In the genomic region with DNA sequence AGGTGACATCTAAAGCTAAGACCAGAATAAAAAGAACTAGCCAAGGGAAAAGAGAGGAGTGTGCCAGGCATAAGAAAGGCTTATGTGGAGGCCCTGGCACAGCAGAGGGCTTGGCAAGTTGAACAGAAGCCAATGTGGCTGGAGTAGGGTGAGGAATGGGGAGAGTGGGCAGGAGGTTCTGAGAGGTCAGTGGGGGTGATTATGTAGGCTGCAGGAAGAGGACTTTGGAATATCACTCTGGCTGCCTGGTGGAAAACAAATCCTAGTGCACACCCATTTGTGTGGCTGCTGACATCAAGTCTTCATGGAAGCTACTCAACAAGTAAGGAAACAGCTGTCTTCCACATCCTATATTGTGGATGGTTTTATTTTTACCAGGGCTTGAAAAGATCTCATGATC, we compare ENCODE assay signal across 2 cellular contexts.
TF ChIP-seq lines count a peak whose summit lies in the region.

No MANE protein-coding gene starts in this region.

TF ChIP-seq in WTC11, 78 proteins besides CTCF, POLR2A, EP300 and RAD21 (continues in another document):
- no peak for TF ChIP-seq ETV6 (CRISPR knock-in tag; IDR thresholded peaks at IDR 0.05)
- no peak for TF ChIP-seq FOXP1 (CRISPR knock-in tag; IDR thresholded peaks at IDR 0.05; ENCODE audit: borderline replicate concordance)
- no peak for TF ChIP-seq SOX15 (CRISPR knock-in tag; IDR thresholded peaks at IDR 0.05)
- TF ChIP-seq ZSCAN18 (CRISPR knock-in tag; IDR thresholded peaks at IDR 0.05): no peak
- no peak for TF ChIP-seq CBFB (CRISPR knock-in tag; IDR thresholded peaks at IDR 0.05; ENCODE audit: low read depth)
- TF ChIP-seq ZNF396 (CRISPR knock-in tag; IDR thresholded peaks at IDR 0.05; ENCODE audit: borderline replicate concordance): no peak
- TF ChIP-seq SP1 (CRISPR knock-in tag; conservative IDR thresholded peaks at IDR 0.05): no peak
- TF ChIP-seq PRDM15 (CRISPR knock-in tag; IDR thresholded peaks at IDR 0.05): no peak
- TF ChIP-seq, protein P1, sequence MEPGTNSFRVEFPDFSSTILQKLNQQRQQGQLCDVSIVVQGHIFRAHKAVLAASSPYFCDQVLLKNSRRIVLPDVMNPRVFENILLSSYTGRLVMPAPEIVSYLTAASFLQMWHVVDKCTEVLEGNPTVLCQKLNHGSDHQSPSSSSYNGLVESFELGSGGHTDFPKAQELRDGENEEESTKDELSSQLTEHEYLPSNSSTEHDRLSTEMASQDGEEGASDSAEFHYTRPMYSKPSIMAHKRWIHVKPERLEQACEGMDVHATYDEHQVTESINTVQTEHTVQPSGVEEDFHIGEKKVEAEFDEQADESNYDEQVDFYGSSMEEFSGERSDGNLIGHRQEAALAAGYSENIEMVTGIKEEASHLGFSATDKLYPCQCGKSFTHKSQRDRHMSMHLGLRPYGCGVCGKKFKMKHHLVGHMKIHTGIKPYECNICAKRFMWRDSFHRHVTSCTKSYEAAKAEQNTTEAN (CRISPR knock-in tag; IDR thresholded peaks at IDR 0.05): no peak
- TF ChIP-seq ZMAT4 (CRISPR knock-in tag; IDR thresholded peaks at IDR 0.05): no peak
- TF ChIP-seq SMAD3 (CRISPR knock-in tag; IDR thresholded peaks at IDR 0.05; ENCODE audit: borderline replicate concordance): no peak
- no peak for TF ChIP-seq USF1 (CRISPR knock-in tag; IDR thresholded peaks at IDR 0.05)
- TF ChIP-seq ESRRA (CRISPR knock-in tag; IDR thresholded peaks at IDR 0.05; ENCODE audit: borderline replicate concordance): no peak
- no peak for TF ChIP-seq ZBTB21 (CRISPR knock-in tag; IDR thresholded peaks at IDR 0.05; ENCODE audit: borderline replicate concordance)
- no peak for TF ChIP-seq ZNF317 (CRISPR knock-in tag; IDR thresholded peaks at IDR 0.05; ENCODE audit: borderline replicate concordance, low read depth)
- TF ChIP-seq, protein P2, sequence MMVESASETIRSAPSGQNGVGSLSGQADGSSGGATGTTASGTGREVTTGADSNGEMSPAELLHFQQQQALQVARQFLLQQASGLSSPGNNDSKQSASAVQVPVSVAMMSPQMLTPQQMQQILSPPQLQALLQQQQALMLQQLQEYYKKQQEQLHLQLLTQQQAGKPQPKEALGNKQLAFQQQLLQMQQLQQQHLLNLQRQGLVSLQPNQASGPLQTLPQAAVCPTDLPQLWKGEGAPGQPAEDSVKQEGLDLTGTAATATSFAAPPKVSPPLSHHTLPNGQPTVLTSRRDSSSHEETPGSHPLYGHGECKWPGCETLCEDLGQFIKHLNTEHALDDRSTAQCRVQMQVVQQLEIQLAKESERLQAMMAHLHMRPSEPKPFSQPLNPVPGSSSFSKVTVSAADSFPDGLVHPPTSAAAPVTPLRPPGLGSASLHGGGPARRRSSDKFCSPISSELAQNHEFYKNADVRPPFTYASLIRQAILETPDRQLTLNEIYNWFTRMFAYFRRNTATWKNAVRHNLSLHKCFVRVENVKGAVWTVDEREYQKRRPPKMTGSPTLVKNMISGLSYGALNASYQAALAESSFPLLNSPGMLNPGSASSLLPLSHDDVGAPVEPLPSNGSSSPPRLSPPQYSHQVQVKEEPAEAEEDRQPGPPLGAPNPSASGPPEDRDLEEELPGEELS (CRISPR knock-in tag; IDR thresholded peaks at IDR 0.05): no peak

TF ChIP-seq in H1, 55 proteins besides CTCF, POLR2A, EP300 and RAD21:
- TF ChIP-seq POLR2AphosphoS5 (IDR thresholded peaks at IDR 0.05; ENCODE audit: low read depth, low read length): 0 out of 2 replicates have a peak, but pooled peaks have one; percentile 31
- TF ChIP-seq TBP (IDR thresholded peaks at IDR 0.05; ENCODE audit: low read depth, low read length): no peak
